Comparison of ENCODE assay signal across 8 cellular contexts in genomic region chr7:138460649-138461607, GRCh38. TPM values are rescaled to one million over a fixed set of nuclear protein-coding genes. Genes with fewer than 3 reads are reported as not detected.
A peak's percentile ranks its signal among the peaks of the same experiment; 100 is the strongest.
DNase-seq lines count a peak whose midpoint lies in the region; ATAC-seq lines count a peak whose summit lies in the region.

No MANE protein-coding gene starts in this region.

- peak overlapping the region; percentile 71 for H2BK120ac ChIP-seq in mesenchymal stem cell (ENCODE audit: low read depth, low read length)

- peaks cover 0 to 5% of the 10 kb centered on the region in 2 experiments for H3K36me3 ChIP-seq in mesenchymal stem cell (ENCODE audit: control insufficient read depth in 1 of 2, insufficient read depth in 2 of 2, low read depth in 1 of 2, low read length in 2 of 2)

- peak overlapping the region; percentile 80 to 90 for H3K23ac ChIP-seq in mesenchymal stem cell (ENCODE audit: low read length in 2 of 2)

- H3K9me3 ChIP-seq in mesenchymal stem cell (ENCODE audit: control insufficient read depth, low read length): no peaks in the 10 kb centered on the region

- H3K4ac ChIP-seq in mesenchymal stem cell (ENCODE audit: low read depth in 1 of 2, low read length in 2 of 2): peak overlapping the region; percentile 47 to 75

- peak overlapping the region in 1 of 2 experiments; percentile 99 for H3K14ac ChIP-seq in mesenchymal stem cell (ENCODE audit: low read length in 2 of 2)

- H3K4me1 ChIP-seq in mesenchymal stem cell (ENCODE audit: control insufficient read depth, insufficient read depth, low read depth, low read length): peaks cover 2% of the 10 kb centered on the region

- DNase-seq in AML-193 (lab: John Stamatoyannopoulos, UW): peak; percentile 15 to 42
- peak; percentile 75 to 92 for DNase-seq in NCI-H526 (lab: John Stamatoyannopoulos, UW)
- DNase-seq in activated CD8-positive, alpha-beta memory T cell treated with anti-CD3 and anti-CD28 coated beads for 1 hour (ENCODE audit: extremely low read depth in 1 of 2, low read depth in 1 of 2): peak; percentile 7 to 49
- peak; percentile 39 for DNase-seq in effector CD4-positive, alpha-beta T cell
- DNase-seq in mesenchymal stem cell: peak; percentile 60
- DNase-seq in stimulated activated CD8-positive, alpha-beta memory T cell treated with anti-CD3 and anti-CD28 coated beads, Interleukin-15, amount 100 ng/mL, for 1 hour (ENCODE audit: low read depth): peak; percentile 24

- H2AK5ac ChIP-seq in mesenchymal stem cell (ENCODE audit: low read length, severe bottlenecking): no peak overlapping the region

- ATAC-seq in GM18873 (IDR thresholded peaks at IDR 0.05; ENCODE audit: low FRiP score, unreplicated experiment) (peak; percentile 24), HG03135 (IDR thresholded peaks at IDR 0.05; ENCODE audit: unreplicated experiment) (peak; percentile 33)

- peak overlapping the region in 1 of 2 experiments; percentile 96 for H2BK12ac ChIP-seq in mesenchymal stem cell (ENCODE audit: low read length in 2 of 2)

- no peak overlapping the region for H4K91ac ChIP-seq in mesenchymal stem cell (ENCODE audit: low read length)

- WGBS in mesenchymal stem cell: under 1% methylated on average over 65 of the region's 84 CpGs

- peak overlapping the region; percentile 90 to 98 for H3K4me3 ChIP-seq in mesenchymal stem cell (ENCODE audit: insufficient read depth in 1 of 2, low read depth in 1 of 2, low read length in 2 of 2)

- H3K4me2 ChIP-seq in mesenchymal stem cell (ENCODE audit: low read length, poor library complexity, severe bottlenecking): peak overlapping the region; percentile 58

- H3K9ac ChIP-seq in mesenchymal stem cell (ENCODE audit: low read length): peak overlapping the region; percentile 94

- H3K79me1 ChIP-seq in mesenchymal stem cell (replicated peaks; ENCODE audit: low read length, poor library complexity, severe bottlenecking): no peaks in the 10 kb centered on the region

- H2AFZ ChIP-seq in mesenchymal stem cell (ENCODE audit: low read depth, low read length): peak overlapping the region; percentile 95

- H4K8ac ChIP-seq in mesenchymal stem cell (ENCODE audit: low read length): peak overlapping the region; percentile 38

- H2BK5ac ChIP-seq in mesenchymal stem cell (ENCODE audit: low read depth, low read length, poor library complexity, severe bottlenecking): peak overlapping the region; percentile 86

- peak overlapping the region; percentile 89 for H2BK15ac ChIP-seq in mesenchymal stem cell (ENCODE audit: low read depth, poor library complexity, severe bottlenecking)

- peak overlapping the region; percentile 73 to 99 for H3K18ac ChIP-seq in mesenchymal stem cell (ENCODE audit: low read depth in 1 of 2, low read length in 2 of 2)

- H3K27me3 ChIP-seq in mesenchymal stem cell (ENCODE audit: control insufficient read depth in 1 of 2, insufficient read depth in 1 of 2, low read length in 2 of 2): no peaks in the 10 kb centered on the region

- peak overlapping the region; percentile 73 for H3K27ac ChIP-seq in mesenchymal stem cell (ENCODE audit: low read length, poor library complexity, severe bottlenecking)

RNA-seq across cellular contexts. Expression of gene TRIM24, which starts 0.9 kb away (rescaled TPM):
- polyA plus RNA-seq in mesenchymal stem cell (2013, experiment 1 of 2): 14.3 TPM
- 14.5 TPM for polyA plus RNA-seq in mesenchymal stem cell (2013, experiment 2 of 2)

Comparison
In these comparisons a context has a peak if more than half of its experiments do, and no peak if none do; other contexts are left out.
1. Peak in every context shown above with its lines: DNase-seq, ATAC-seq, H3K4me3 ChIP-seq and H3K27ac ChIP-seq.
2. DNase-seq: peak in every context shown above with its lines; median percentile 84 in NCI-H526; 60 in mesenchymal stem cell; 39 in effector CD4-positive, alpha-beta T cell; 28 in AML-193; 28 in activated CD8-positive, alpha-beta memory T cell treated with anti-CD3 and anti-CD28 coated beads for 1 hour; 24 in stimulated activated CD8-positive, alpha-beta memory T cell treated with anti-CD3 and anti-CD28 coated beads, Interleukin-15, amount 100 ng/mL, for 1 hour.